In genomic region chr14:58780595-58780994, GRCh38 we compare ENCODE assay signal across 31 cellular contexts.
"Had no signal": no experiment of that assay in that cellular context is flagged by ENCODE, and none has a peak within 500 bp of the region (broad histone marks: within the 10 kb centered on the region; RNA-seq: fewer than 3 reads in every experiment).

No MANE protein-coding gene starts in this region.

- DNase-seq: activated CD4-positive, alpha-beta memory T cell treated with anti-CD3 and anti-CD28 coated beads, Interleukin-2, amount 10 ng/mL, durations not matched to agents 7 days and 5 days; activated CD4-positive, alpha-beta T cell treated with anti-CD3 and anti-CD28 coated beads for 1 hour; activated CD4-positive, alpha-beta T cell treated with anti-CD3 and anti-CD28 coated beads for 4 hours; activated CD4-positive, alpha-beta T cell treated with anti-CD3 and anti-CD28 coated beads, Interleukin-2, amount 10 ng/mL, durations not matched to agents 7 days and 5 days; activated CD4-positive, alpha-beta T cell treated with anti-CD3 and anti-CD28 coated beads, Interleukin-2, amount 50 U/mL, for 4 hours; activated CD8-positive, alpha-beta memory T cell treated with anti-CD3 and anti-CD28 coated beads, Interleukin-2, amount 50 U/mL, for 48 hours; activated gamma-delta T cell; activated naive CD4-positive, alpha-beta T cell; activated naive CD4-positive, alpha-beta T cell treated with anti-CD3 and anti-CD28 coated beads, Interleukin-2, amount 10 ng/mL, durations not matched to agents 7 days and 5 days; activated naive CD8-positive, alpha-beta T cell treated with anti-CD3 and anti-CD28 coated beads, Interleukin-2, amount 10 ng/mL, durations not matched to agents 7 days and 5 days; activated T-cell treated with anti-CD3 and anti-CD28 coated beads for 4 hours; activated T-cell treated with anti-CD3 and anti-CD28 coated beads, Interleukin-2, amount 50 U/mL, for 24 hours; activated T-cell treated with anti-CD3 and anti-CD28 coated beads, Interleukin-2, amount 50 U/mL, for 72 hours; central memory CD4-positive, alpha-beta T cell; cerebellar nuclear complex; dorsolateral prefrontal cortex; effector memory CD4-positive, alpha-beta T cell; endodermal cell; foreskin melanocyte; T-helper 2 cell had no signal

- H3K4me1 ChIP-seq: ascending aorta, breast epithelium, gastroesophageal sphincter had no signal

- ATAC-seq: activated naive CD4-positive, alpha-beta T cell treated with anti-CD3 and anti-CD28 coated beads, Interleukin-2, amount 50 U/mL, for 72 hours; activated T-cell treated with anti-CD3 and anti-CD28 coated beads, Interleukin-2, amount 50 U/mL, for 72 hours; esophagus mucosa; gastroesophageal sphincter; WTC11 had no signal

- H3K27ac ChIP-seq: ascending aorta, breast epithelium, cardiac muscle cell, coronary artery, dorsolateral prefrontal cortex, gastroesophageal sphincter, VCaP had no signal

- H3K27me3 ChIP-seq: ascending aorta, breast epithelium, cardiac muscle cell, dorsolateral prefrontal cortex, gastroesophageal sphincter had no signal

- H3K4me3 ChIP-seq: ascending aorta, breast epithelium, cardiac muscle cell, coronary artery, dorsolateral prefrontal cortex, gastroesophageal sphincter had no signal

- H3K27me3 Mint-ChIP-seq: activated CD4-positive, alpha-beta memory T cell treated with anti-CD3 and anti-CD28 coated beads, Interleukin-2, amount 10 ng/mL, durations not matched to agents 7 days and 5 days; activated CD4-positive, alpha-beta T cell treated with anti-CD3 and anti-CD28 coated beads, Interleukin-2, amount 10 ng/mL, durations not matched to agents 7 days and 5 days; activated T-cell treated with anti-CD3 and anti-CD28 coated beads, Interleukin-2, amount 50 U/mL, for 24 hours; dendritic cell treated with granulocyte-macrophage colony-stimulating factor and Interleukin-4, amounts not matched to agents 40 ng/mL and 50 ng/mL, for 4 days had no signal

- H3K27ac Mint-ChIP-seq: activated CD4-positive, alpha-beta memory T cell treated with anti-CD3 and anti-CD28 coated beads, Interleukin-2, amount 10 ng/mL, durations not matched to agents 7 days and 5 days; activated CD4-positive, alpha-beta T cell treated with anti-CD3 and anti-CD28 coated beads, Interleukin-2, amount 10 ng/mL, durations not matched to agents 7 days and 5 days; activated naive CD4-positive, alpha-beta T cell treated with anti-CD3 and anti-CD28 coated beads, Interleukin-2, amount 10 ng/mL, durations not matched to agents 7 days and 5 days; activated naive CD4-positive, alpha-beta T cell treated with anti-CD3 and anti-CD28 coated beads, Interleukin-2, amount 50 U/mL, for 72 hours; activated naive CD8-positive, alpha-beta T cell treated with anti-CD3 and anti-CD28 coated beads, Interleukin-2, amount 10 ng/mL, durations not matched to agents 7 days and 5 days; activated T-cell treated with anti-CD3 and anti-CD28 coated beads, Interleukin-2, amount 50 U/mL, for 24 hours; activated T-cell treated with anti-CD3 and anti-CD28 coated beads, Interleukin-2, amount 50 U/mL, for 72 hours; dendritic cell treated with granulocyte-macrophage colony-stimulating factor and Interleukin-4, amounts not matched to agents 40 ng/mL and 50 ng/mL, for 4 days; endodermal cell; WTC11 had no signal

- H3K9me3 ChIP-seq: ascending aorta, breast epithelium, gastroesophageal sphincter had no signal

- H3K9me3 Mint-ChIP-seq: activated CD4-positive, alpha-beta memory T cell treated with anti-CD3 and anti-CD28 coated beads, Interleukin-2, amount 10 ng/mL, durations not matched to agents 7 days and 5 days; activated CD4-positive, alpha-beta T cell treated with anti-CD3 and anti-CD28 coated beads, Interleukin-2, amount 10 ng/mL, durations not matched to agents 7 days and 5 days; activated naive CD4-positive, alpha-beta T cell treated with anti-CD3 and anti-CD28 coated beads, Interleukin-2, amount 10 ng/mL, durations not matched to agents 7 days and 5 days; activated naive CD4-positive, alpha-beta T cell treated with anti-CD3 and anti-CD28 coated beads, Interleukin-2, amount 50 U/mL, for 72 hours; activated naive CD8-positive, alpha-beta T cell treated with anti-CD3 and anti-CD28 coated beads, Interleukin-2, amount 10 ng/mL, durations not matched to agents 7 days and 5 days; activated T-cell treated with anti-CD3 and anti-CD28 coated beads, Interleukin-2, amount 50 U/mL, for 24 hours; activated T-cell treated with anti-CD3 and anti-CD28 coated beads, Interleukin-2, amount 50 U/mL, for 72 hours; dendritic cell treated with granulocyte-macrophage colony-stimulating factor and Interleukin-4, amounts not matched to agents 40 ng/mL and 50 ng/mL, for 4 days; endodermal cell; WTC11 had no signal

- H3K36me3 ChIP-seq: ascending aorta, breast epithelium, cardiac muscle cell, gastroesophageal sphincter had no signal

- H3K36me3 Mint-ChIP-seq: activated naive CD4-positive, alpha-beta T cell treated with anti-CD3 and anti-CD28 coated beads, Interleukin-2, amount 10 ng/mL, durations not matched to agents 7 days and 5 days; activated naive CD4-positive, alpha-beta T cell treated with anti-CD3 and anti-CD28 coated beads, Interleukin-2, amount 50 U/mL, for 72 hours; activated naive CD8-positive, alpha-beta T cell treated with anti-CD3 and anti-CD28 coated beads, Interleukin-2, amount 10 ng/mL, durations not matched to agents 7 days and 5 days; brain; WTC11 had no signal

- H3K4me1 Mint-ChIP-seq: activated CD4-positive, alpha-beta memory T cell treated with anti-CD3 and anti-CD28 coated beads, Interleukin-2, amount 10 ng/mL, durations not matched to agents 7 days and 5 days; activated CD4-positive, alpha-beta T cell treated with anti-CD3 and anti-CD28 coated beads, Interleukin-2, amount 10 ng/mL, durations not matched to agents 7 days and 5 days; activated naive CD4-positive, alpha-beta T cell treated with anti-CD3 and anti-CD28 coated beads, Interleukin-2, amount 10 ng/mL, durations not matched to agents 7 days and 5 days; activated naive CD8-positive, alpha-beta T cell treated with anti-CD3 and anti-CD28 coated beads, Interleukin-2, amount 10 ng/mL, durations not matched to agents 7 days and 5 days; WTC11 had no signal

- H3K4me3 Mint-ChIP-seq: activated CD4-positive, alpha-beta memory T cell treated with anti-CD3 and anti-CD28 coated beads, Interleukin-2, amount 10 ng/mL, durations not matched to agents 7 days and 5 days; activated CD4-positive, alpha-beta T cell treated with anti-CD3 and anti-CD28 coated beads, Interleukin-2, amount 10 ng/mL, durations not matched to agents 7 days and 5 days; activated naive CD4-positive, alpha-beta T cell treated with anti-CD3 and anti-CD28 coated beads, Interleukin-2, amount 10 ng/mL, durations not matched to agents 7 days and 5 days; activated naive CD8-positive, alpha-beta T cell treated with anti-CD3 and anti-CD28 coated beads, Interleukin-2, amount 10 ng/mL, durations not matched to agents 7 days and 5 days; activated T-cell treated with anti-CD3 and anti-CD28 coated beads, Interleukin-2, amount 50 U/mL, for 24 hours; activated T-cell treated with anti-CD3 and anti-CD28 coated beads, Interleukin-2, amount 50 U/mL, for 72 hours; brain; dendritic cell treated with granulocyte-macrophage colony-stimulating factor and Interleukin-4, amounts not matched to agents 40 ng/mL and 50 ng/mL, for 4 days; endodermal cell; WTC11 had no signal
